8 cellular contexts compared by ENCODE assay signal in the genomic region with DNA sequence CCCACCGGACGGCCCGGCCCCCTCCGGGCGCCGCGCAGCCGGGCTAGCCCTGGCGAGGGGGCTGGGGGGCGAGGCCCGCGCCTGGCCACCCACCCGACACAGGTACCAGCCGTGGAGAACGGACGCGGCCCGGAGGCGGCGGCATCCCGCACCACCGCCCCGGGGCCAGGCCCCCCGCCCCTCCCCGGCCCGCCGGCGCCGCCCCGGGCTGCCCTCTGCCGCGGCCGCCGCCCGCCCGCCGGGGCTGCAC. TPM values are rescaled to one million over a fixed set of nuclear protein-coding genes. Genes with fewer than 3 reads are reported as not detected.
DNase-seq lines count a peak whose midpoint lies in the region; ATAC-seq, FAIRE-seq and TF ChIP-seq lines count a peak whose summit lies in the region.

No MANE protein-coding gene starts in this region.

- H3K4me3 Mint-ChIP-seq in osteocyte (ENCODE audit: unreplicated experiment), result no peak overlapping the region

- TF ChIP-seq CTCF in bronchial epithelial cell (IDR thresholded peaks at IDR 0.05; ENCODE audit: insufficient read depth, low read length, severe bottlenecking) (no peak), osteocyte (IDR thresholded peaks at IDR 0.05) (peak; percentile 2)

- no peak overlapping the region for H3K27ac Mint-ChIP-seq in osteocyte (ENCODE audit: unreplicated experiment)

- FAIRE-seq in bronchial epithelial cell (lab: Jason Lieb, UNC), result no peak

- ATAC-seq in GM19324 (IDR thresholded peaks at IDR 0.05; ENCODE audit: low FRiP score, unreplicated experiment) (peak; percentile 25), HG03196 (IDR thresholded peaks at IDR 0.05; ENCODE audit: unreplicated experiment) (peak; percentile 13), HG02973 (IDR thresholded peaks at IDR 0.05; ENCODE audit: unreplicated experiment) (no peak), HG03460 (IDR thresholded peaks at IDR 0.05; ENCODE audit: unreplicated experiment) (no peak)

- H3K9me3 Mint-ChIP-seq in osteocyte (ENCODE audit: unreplicated experiment), result no peaks in the 10 kb centered on the region

- no peaks in the 10 kb centered on the region for H3K27me3 Mint-ChIP-seq in osteocyte (ENCODE audit: unreplicated experiment)

- no peaks in the 10 kb centered on the region for H3K27me3 ChIP-seq in bronchial epithelial cell (ENCODE audit: control insufficient read depth, insufficient read depth, low read length)

- H3K4me3 ChIP-seq in bronchial epithelial cell (ENCODE audit: low read depth, low read length), result peak overlapping the region; percentile 63

- H3K36me3 ChIP-seq in bronchial epithelial cell (ENCODE audit: control insufficient read depth, insufficient read depth, low read length), result no peaks in the 10 kb centered on the region

- DNase-seq in bronchial epithelial cell (ENCODE audit: low read depth) (no peak), osteocyte (ENCODE audit: extremely low spot score, unreplicated experiment) (no peak)
- DNase-seq in effector CD8-positive, alpha-beta T cell (lab: John Stamatoyannopoulos, UW), result no peak
- DNase-seq in activated naive CD4-positive, alpha-beta T cell treated with Interleukin-2 at 50 U/mL for 16 hours, result no peak

- peaks cover 54% of the 10 kb centered on the region for H3K4me1 Mint-ChIP-seq in osteocyte (ENCODE audit: unreplicated experiment)

- H3K36me3 Mint-ChIP-seq in osteocyte (ENCODE audit: unreplicated experiment), result peaks cover 8% of the 10 kb centered on the region

RNA-seq across cellular contexts. Expression of a gene that starts 0.4 kb away (rescaled TPM):
- total RNA-seq in bronchial epithelial cell (8.2 and 12.3 TPM in 2 replicates), osteocyte (35.6 and 36.8 TPM in 2 replicates)

Comparison
In these comparisons a context has a peak if more than half of its experiments do, and no peak if none do; other contexts are left out.
1. ATAC-seq: peak in GM19324 (single experiment) and HG03196 (single experiment); none in HG02973 (single experiment) and HG03460 (single experiment).